Comparison of ENCODE assay signal across 15 cellular contexts in the genomic region with DNA sequence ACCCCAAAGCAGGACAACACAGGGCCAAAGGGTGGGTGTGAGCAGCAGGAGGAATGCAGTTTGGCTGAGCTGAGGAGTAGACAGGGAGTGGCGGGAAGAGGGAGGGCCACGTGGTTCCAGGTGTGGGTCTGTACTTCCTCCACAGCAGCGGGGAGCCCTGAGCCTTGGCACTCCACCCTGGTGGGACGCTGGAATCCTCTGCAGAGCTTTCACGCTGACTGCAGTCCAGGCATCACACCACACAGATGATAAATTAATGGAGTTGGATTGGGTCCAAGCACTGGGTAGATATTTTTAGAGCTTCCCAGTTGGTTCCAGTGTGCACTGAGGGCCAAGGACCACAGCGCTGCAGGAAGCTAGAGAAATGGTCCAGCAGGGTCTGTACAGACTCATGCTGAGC.
"Had no signal": no experiment of that assay in that cellular context is flagged by ENCODE, and none has a peak within 500 bp of the region (broad histone marks: within the 10 kb centered on the region; RNA-seq: fewer than 3 reads in every experiment).

No MANE protein-coding gene starts in this region.

- H3K27ac Mint-ChIP-seq: activated naive CD4-positive, alpha-beta T cell treated with anti-CD3 and anti-CD28 coated beads, Interleukin-2, amount 50 U/mL, for 72 hours; stimulated activated effector memory CD8-positive, alpha-beta T cell treated with anti-CD3 and anti-CD28 coated beads, Interleukin-12 subunit alpha, Interleukin-12 subunit beta, amount 100 ng/mL, for 72 hours had no signal

- H3K36me3 Mint-ChIP-seq: activated naive CD4-positive, alpha-beta T cell treated with anti-CD3 and anti-CD28 coated beads, Interleukin-2, amount 50 U/mL, for 72 hours; natural killer cell treated with Interleukin-12 subunit alpha and Interleukin-12 subunit beta and Interleukin-15 and Interleukin-18, amount 100 ng/mL, for 72 hours; stimulated activated effector memory CD8-positive, alpha-beta T cell treated with anti-CD3 and anti-CD28 coated beads, Interleukin-12 subunit alpha, Interleukin-12 subunit beta, amount 100 ng/mL, for 72 hours had no signal

- H3K4me1 ChIP-seq: breast epithelium, thyroid gland, vagina had no signal

- H3K27me3 ChIP-seq: breast epithelium, thyroid gland, vagina had no signal

- H3K9me3 Mint-ChIP-seq: activated naive CD4-positive, alpha-beta T cell treated with anti-CD3 and anti-CD28 coated beads, Interleukin-2, amount 50 U/mL, for 72 hours; natural killer cell treated with Interleukin-12 subunit alpha and Interleukin-12 subunit beta and Interleukin-15 and Interleukin-18, amount 100 ng/mL, for 72 hours had no signal

- H3K36me3 ChIP-seq: breast epithelium, thyroid gland, vagina had no signal

- H3K9me3 ChIP-seq: breast epithelium, thyroid gland, vagina had no signal

- H3K4me3 ChIP-seq: breast epithelium, skin epidermis, thyroid gland, vagina had no signal

- ATAC-seq: activated naive CD4-positive, alpha-beta T cell treated with anti-CD3 and anti-CD28 coated beads, Interleukin-2, amount 50 U/mL, for 72 hours; stimulated activated effector memory CD8-positive, alpha-beta T cell treated with anti-CD3 and anti-CD28 coated beads, Interleukin-12 subunit alpha, Interleukin-12 subunit beta, amount 100 ng/mL, for 72 hours had no signal

- H3K4me3 Mint-ChIP-seq: natural killer cell treated with Interleukin-12 subunit alpha and Interleukin-12 subunit beta and Interleukin-15 and Interleukin-18, amount 100 ng/mL, for 72 hours; stimulated activated effector memory CD8-positive, alpha-beta T cell treated with anti-CD3 and anti-CD28 coated beads, Interleukin-12 subunit alpha, Interleukin-12 subunit beta, amount 100 ng/mL, for 72 hours had no signal

- H3K4me1 Mint-ChIP-seq: stimulated activated effector memory CD8-positive, alpha-beta T cell treated with anti-CD3 and anti-CD28 coated beads, Interleukin-12 subunit alpha, Interleukin-12 subunit beta, amount 100 ng/mL, for 72 hours had no signal

- DNase-seq: activated CD4-positive, alpha-beta T cell treated with anti-CD3 and anti-CD28 coated beads, Interleukin-2, amount 50 U/mL, for 1 hour; activated effector memory CD4-positive, alpha-beta T cell treated with Interleukin-2 at 50 U/mL for 16 hours; activated T-cell treated with anti-CD3 and anti-CD28 coated beads, Interleukin-2, amount 50 U/mL, for 1 hour; amniotic stem cell; effector CD4-positive, alpha-beta T cell; hypothalamus; mesenchymal stem cell; T-helper 2 cell; thyroid gland had no signal

- H3K27ac ChIP-seq: breast epithelium, thyroid gland, vagina had no signal

- H3K27me3 Mint-ChIP-seq: natural killer cell treated with Interleukin-12 subunit alpha and Interleukin-12 subunit beta and Interleukin-15 and Interleukin-18, amount 100 ng/mL, for 72 hours had no signal
